8 cellular contexts compared by ENCODE assay signal in genomic region chr19:48646192-48646911, GRCh38. TPM values are rescaled to one million over a fixed set of nuclear protein-coding genes. Genes with fewer than 3 reads are reported as not detected.
DNase-seq lines count a peak whose midpoint lies in the region; ATAC-seq and TF ChIP-seq lines count a peak whose summit lies in the region.

No MANE protein-coding gene starts in this region.

- DNase-seq in Daoy (ENCODE audit: low read depth) (peak; percentile 91), HCEC 1CT (peak; percentile 68), MV-4-11 (lab: John Stamatoyannopoulos, UW) (peak; percentile 74), SK-N-DZ (ENCODE audit: low spot score) (peak; percentile 82), glutamatergic neuron (peak; percentile 94), osteocyte (ENCODE audit: extremely low spot score, unreplicated experiment) (peak; percentile 96), thoracic aorta (ENCODE audit: low spot score) (no peak)
- DNase-seq in activated naive CD4-positive, alpha-beta T cell treated with anti-CD3 and anti-CD28 coated beads, Interleukin-2, amount 10 ng/mL, durations not matched to agents 7 days and 5 days: peak; percentile 95

- no peaks in the 10 kb centered on the region for H3K36me3 Mint-ChIP-seq in activated naive CD4-positive, alpha-beta T cell treated with anti-CD3 and anti-CD28 coated beads, Interleukin-2, amount 10 ng/mL, durations not matched to agents 7 days and 5 days
- H3K36me3 Mint-ChIP-seq in glutamatergic neuron (ENCODE audit: unreplicated experiment) (no peaks in the 10 kb centered on the region), osteocyte (ENCODE audit: unreplicated experiment) (no peaks in the 10 kb centered on the region)

- H3K9me3 Mint-ChIP-seq in activated naive CD4-positive, alpha-beta T cell treated with anti-CD3 and anti-CD28 coated beads, Interleukin-2, amount 10 ng/mL, durations not matched to agents 7 days and 5 days: no peaks in the 10 kb centered on the region
- H3K9me3 Mint-ChIP-seq in glutamatergic neuron (ENCODE audit: unreplicated experiment) (peaks cover 8% of the 10 kb centered on the region), osteocyte (ENCODE audit: unreplicated experiment) (no peaks in the 10 kb centered on the region)

- peak overlapping the region; percentile 85 to 88 for H3K27ac ChIP-seq in thoracic aorta

- H3K27ac Mint-ChIP-seq in activated naive CD4-positive, alpha-beta T cell treated with anti-CD3 and anti-CD28 coated beads, Interleukin-2, amount 10 ng/mL, durations not matched to agents 7 days and 5 days: peak overlapping the region; percentile 81
- H3K27ac Mint-ChIP-seq in glutamatergic neuron (ENCODE audit: unreplicated experiment) (peak overlapping the region; percentile 82), osteocyte (ENCODE audit: unreplicated experiment) (peak overlapping the region; percentile 88)

- peaks cover 56% of the 10 kb centered on the region for H3K4me1 Mint-ChIP-seq in activated naive CD4-positive, alpha-beta T cell treated with anti-CD3 and anti-CD28 coated beads, Interleukin-2, amount 10 ng/mL, durations not matched to agents 7 days and 5 days
- H3K4me1 Mint-ChIP-seq in glutamatergic neuron (ENCODE audit: low read depth, unreplicated experiment) (peaks cover 3% of the 10 kb centered on the region), osteocyte (ENCODE audit: unreplicated experiment) (peaks cover 30% of the 10 kb centered on the region)

- no peaks in the 10 kb centered on the region for H3K9me3 ChIP-seq in thoracic aorta

- H3K4me3 ChIP-seq in thoracic aorta: peak overlapping the region; percentile 84

- CTCF ChIA-PET in activated naive CD4-positive, alpha-beta T cell treated with anti-CD3 and anti-CD28 coated beads, Interleukin-2, amount 10 ng/mL, durations not matched to agents 7 days and 5 days (lab: Charles Lee): interaction anchor here (0.6 to 3.4 kb wide), 12 partner anchors 12 to 196 kb away, joined by 3 to 31 read pairs (median 4); no protein-coding TSS in a partner anchor

- peak; percentile 61 for ATAC-seq in thoracic aorta (ENCODE audit: insufficient number of reproducible peaks, low FRiP score, low read depth)

- peaks cover 6 to 17% of the 10 kb centered on the region in 2 donors for H3K4me1 ChIP-seq in thoracic aorta (ENCODE audit: control insufficient read depth in 1 of 2, low read depth in 2 of 2)

- H3K36me3 ChIP-seq in thoracic aorta: no peaks in the 10 kb centered on the region

- peak overlapping the region; percentile 75 for H3K4me3 Mint-ChIP-seq in activated naive CD4-positive, alpha-beta T cell treated with anti-CD3 and anti-CD28 coated beads, Interleukin-2, amount 10 ng/mL, durations not matched to agents 7 days and 5 days
- H3K4me3 Mint-ChIP-seq in glutamatergic neuron (ENCODE audit: unreplicated experiment) (peak overlapping the region; percentile 92), osteocyte (ENCODE audit: unreplicated experiment) (peak overlapping the region; percentile 87)

- H3K27me3 Mint-ChIP-seq in activated naive CD4-positive, alpha-beta T cell treated with anti-CD3 and anti-CD28 coated beads, Interleukin-2, amount 10 ng/mL, durations not matched to agents 7 days and 5 days: peaks cover 16% of the 10 kb centered on the region
- H3K27me3 Mint-ChIP-seq in glutamatergic neuron (ENCODE audit: unreplicated experiment): peaks cover 9% of the 10 kb centered on the region
- H3K27me3 Mint-ChIP-seq in osteocyte (ENCODE audit: unreplicated experiment): peaks cover 3% of the 10 kb centered on the region

- no peaks in the 10 kb centered on the region for H3K27me3 ChIP-seq in thoracic aorta (replicated peaks; ENCODE audit: insufficient read depth)

- TF ChIP-seq CTCF in glutamatergic neuron (IDR thresholded peaks at IDR 0.05; ENCODE audit: partially characterized antibody, unreplicated experiment) (peak; percentile 81), osteocyte (IDR thresholded peaks at IDR 0.05) (peak; percentile 89), thoracic aorta (IDR thresholded peaks at IDR 0.05) (peak; percentile 93)

RNA-seq across cellular contexts. Expression of gene CA11, which starts 0.4 kb away (rescaled TPM):
- not detected in 2 replicates for total RNA-seq in Daoy (2014; rRNA removed; shearing (Covaris generic))
- 8.2 and 8.8 TPM in 2 replicates for polyA plus RNA-seq in SK-N-DZ (2014; cell fraction: cytosol; rRNA removed)
- 2.6 and 3.0 TPM in 2 replicates for polyA plus RNA-seq in SK-N-DZ (2014; cell fraction: nucleus; rRNA removed)
- total RNA-seq in glutamatergic neuron (ENCODE audit: unreplicated experiment) (7.8 TPM), osteocyte (34.2 and 40.7 TPM in 2 replicates), thoracic aorta (1 to 10 TPM; 3.0 to 4.6 TPM)

RNA-seq across cellular contexts. Expression of gene DBP, which starts 9.2 kb away (rescaled TPM):
- 3.0 and 10.0 TPM in 2 replicates for total RNA-seq in Daoy (2014; rRNA removed; shearing (Covaris generic))
- 13.1 and 18.3 TPM in 2 replicates for polyA plus RNA-seq in SK-N-DZ (2014; cell fraction: cytosol; rRNA removed)
- polyA plus RNA-seq in SK-N-DZ (2014; cell fraction: nucleus; rRNA removed): 7.2 and 8.8 TPM in 2 replicates
- total RNA-seq in glutamatergic neuron (ENCODE audit: unreplicated experiment): 2.9 TPM
- 18.5 and 20.3 TPM in 2 replicates for total RNA-seq in osteocyte
- total RNA-seq in thoracic aorta: 10 to 100 TPM in 1 of 2 donors, 1 to 10 TPM in 1; 3.9 to 15.0 TPM

RNA-seq across cellular contexts. Expression of gene NTN5, which starts 26.5 kb away (rescaled TPM):
- total RNA-seq in Daoy (2014; rRNA removed; shearing (Covaris generic)): not detected in 2 replicates
- polyA plus RNA-seq in SK-N-DZ (2014; cell fraction: cytosol; rRNA removed): 0.05 TPM in 1 of 2 replicates, not detected in the other
- 3.8 TPM in 1 of 2 replicates, not detected in the other for polyA plus RNA-seq in SK-N-DZ (2014; cell fraction: nucleus; rRNA removed)
- total RNA-seq in glutamatergic neuron (ENCODE audit: unreplicated experiment) (1.8 TPM), osteocyte (1.3 and 1.7 TPM in 2 replicates), thoracic aorta (1 to 10 TPM in 1 of 2 donors, under 1 TPM in 1; 0.54 to 2.8 TPM)

RNA-seq across cellular contexts. Expression of gene SPHK2, which starts 27.0 kb away (rescaled TPM):
- 5.1 and 12.7 TPM in 2 replicates for total RNA-seq in Daoy (2014; rRNA removed; shearing (Covaris generic))
- polyA plus RNA-seq in SK-N-DZ (2014; cell fraction: cytosol; rRNA removed): 10.2 and 16.4 TPM in 2 replicates
- 15.7 and 17.2 TPM in 2 replicates for polyA plus RNA-seq in SK-N-DZ (2014; cell fraction: nucleus; rRNA removed)
- total RNA-seq in glutamatergic neuron (ENCODE audit: unreplicated experiment) (146 TPM), osteocyte (34.4 and 34.7 TPM in 2 replicates), thoracic aorta (10 to 100 TPM; 16.2 to 49.0 TPM)

RNA-seq across cellular contexts. Expression of gene RPL18, which starts 27.4 kb away (rescaled TPM):
- 2,925 and 3,124 TPM in 2 replicates for total RNA-seq in Daoy (2014; rRNA removed; shearing (Covaris generic))
- polyA plus RNA-seq in SK-N-DZ (2014; cell fraction: cytosol; rRNA removed): 2,124 and 2,804 TPM in 2 replicates
- 1,314 and 1,437 TPM in 2 replicates for polyA plus RNA-seq in SK-N-DZ (2014; cell fraction: nucleus; rRNA removed)
- total RNA-seq in glutamatergic neuron (ENCODE audit: unreplicated experiment) (1,011 TPM), osteocyte (1,287 and 1,310 TPM in 2 replicates), thoracic aorta (1,000 to 10,000 TPM; 1,120 to 1,389 TPM)
